ENCODE assay signal across 8 cellular contexts in the genomic region with DNA sequence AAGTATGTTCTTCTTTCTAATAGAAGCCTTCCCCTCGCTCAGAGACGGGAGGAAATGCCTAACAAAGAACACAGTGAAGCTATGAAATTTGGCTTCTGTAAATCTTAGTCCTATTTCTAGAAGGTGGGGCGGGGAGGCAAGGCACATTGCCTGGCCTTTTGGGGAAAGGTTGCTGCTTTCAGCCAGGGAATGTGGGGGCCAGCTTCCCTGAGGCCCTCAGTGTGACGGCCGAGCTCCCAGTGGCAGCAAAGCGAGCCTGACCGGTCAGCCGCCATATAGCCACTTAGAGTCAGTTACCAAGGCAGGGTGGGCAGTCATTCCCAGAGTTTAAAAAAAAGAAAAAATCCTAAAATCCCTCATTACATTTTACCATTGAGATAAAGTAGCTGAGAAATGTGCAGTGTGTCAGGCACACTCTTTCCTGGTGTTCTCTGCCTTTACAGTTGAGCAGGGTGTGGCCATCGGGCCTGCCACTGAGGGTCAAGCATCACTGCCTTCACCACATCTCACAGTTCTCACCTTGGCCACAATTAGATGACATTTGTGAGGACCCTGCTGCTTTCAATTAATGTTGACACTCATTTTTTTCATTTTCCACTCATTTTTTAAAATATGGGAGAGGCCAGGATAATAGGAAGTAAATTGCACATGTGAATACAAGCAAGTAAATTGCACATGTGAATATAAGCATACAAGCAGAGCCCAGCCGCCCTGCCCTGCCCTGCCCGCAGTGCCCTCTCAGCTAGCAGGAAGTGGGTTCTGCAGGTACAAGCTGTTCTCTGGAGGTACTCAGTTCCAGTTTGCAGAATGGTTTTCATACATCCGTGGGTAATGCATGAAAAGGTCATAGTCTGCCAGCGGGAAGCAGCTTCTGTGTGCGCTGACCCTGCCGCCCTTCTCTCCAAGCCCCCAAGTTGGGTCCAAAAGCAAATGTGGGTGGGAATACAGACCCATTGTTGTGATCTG.
DNase-seq lines count a peak whose midpoint lies in the region; ATAC-seq and TF ChIP-seq lines count a peak whose summit lies in the region.

No MANE protein-coding gene starts in this region.

- intact Hi-C loops in naive thymus-derived CD4-positive, alpha-beta T cell (cut with micrococcal nuclease): loop anchor here in 1 of 2 donors (2.0 kb wide), 1 partner anchor 21 kb away; no protein-coding TSS in a partner anchor

- TF ChIP-seq CTCF in suprapubic skin (IDR thresholded peaks at IDR 0.05): no peak

- TF ChIP-seq EP300 in suprapubic skin (IDR thresholded peaks at IDR 0.05): no peak

- no peaks in the 10 kb centered on the region for H3K36me3 ChIP-seq in naive thymus-derived CD4-positive, alpha-beta T cell (ENCODE audit: control insufficient read depth in 2 of 3, insufficient read depth in 3 of 3, low read length in 3 of 3)
- peaks cover 36% of the 10 kb centered on the region for H3K36me3 ChIP-seq in suprapubic skin

- H3K4me3 Mint-ChIP-seq in naive thymus-derived CD4-positive, alpha-beta T cell: peak overlapping the region in 9 of 10 donors; percentile 71 to 86 (median 80)

- POLR2A ChIA-PET in naive thymus-derived CD4-positive, alpha-beta T cell (lab: Charles Lee): no interaction called here

- peaks cover 6 to 54% (median 44%) of the 10 kb centered on the region in 7 donors for H3K4me1 Mint-ChIP-seq in naive thymus-derived CD4-positive, alpha-beta T cell

- H3K27me3 Mint-ChIP-seq in naive thymus-derived CD4-positive, alpha-beta T cell: peaks cover 0 to 4% (median 0%) of the 10 kb centered on the region in 5 donors

- peak; percentile 13 for DNase-seq in activated CD4-positive, alpha-beta T cell treated with anti-CD3 and anti-CD28 coated beads, Interleukin-2, amount 50 U/mL, for 1 hour
- DNase-seq in naive thymus-derived CD4-positive, alpha-beta T cell: peak in 6 of 9 donors; percentile 37 to 77 (median 65)
- DNase-seq in suprapubic skin (ENCODE audit: low spot score in 2 of 2) (no peak), NOMO-1 (lab: John Stamatoyannopoulos, UW; ENCODE audit: unreplicated experiment in 2 of 2) (no peak), NCI-H82 treated with DMSO at 0.1 percent for 48 hours (lab: John Stamatoyannopoulos, UW; ENCODE audit: unreplicated experiment) (no peak), LoVo (ENCODE audit: low spot score) (no peak)

- peaks cover 18 to 21% of the 10 kb centered on the region in 2 donors for H3K4me1 ChIP-seq in naive thymus-derived CD4-positive, alpha-beta T cell (ENCODE audit: control insufficient read depth in 2 of 2, insufficient read depth in 2 of 2, low read length in 2 of 2)
- no peaks in the 10 kb centered on the region for H3K4me1 ChIP-seq in suprapubic skin

- 83% methylated on average over 15 of the region's 15 CpGs for WGBS in suprapubic skin

- CTCF ChIA-PET in naive thymus-derived CD4-positive, alpha-beta T cell (lab: Charles Lee): interaction anchor here (0.6 kb wide), 1 partner anchor 1188 kb away, joined by 3 read pairs; no protein-coding TSS in a partner anchor

- peaks cover 0 to 2% (median 0%) of the 10 kb centered on the region in 11 donors for H3K9me3 Mint-ChIP-seq in naive thymus-derived CD4-positive, alpha-beta T cell

- peaks cover 0 to 4% (median 0%) of the 10 kb centered on the region in 5 donors for H3K36me3 Mint-ChIP-seq in naive thymus-derived CD4-positive, alpha-beta T cell

- peak; percentile 75 for ATAC-seq in GM18505 (IDR thresholded peaks at IDR 0.05; ENCODE audit: unreplicated experiment)
- ATAC-seq in GM21825 (IDR thresholded peaks at IDR 0.05; ENCODE audit: unreplicated experiment): peak; percentile 74
- peak; percentile 86 for ATAC-seq in naive thymus-derived CD4-positive, alpha-beta T cell

- H3K9me3 ChIP-seq in naive thymus-derived CD4-positive, alpha-beta T cell (ENCODE audit: control insufficient read depth in 2 of 3, low read length in 3 of 3): no peaks in the 10 kb centered on the region
- no peaks in the 10 kb centered on the region for H3K9me3 ChIP-seq in suprapubic skin

- H3K27ac ChIP-seq in naive thymus-derived CD4-positive, alpha-beta T cell (ENCODE audit: low read depth, low read length): no peak overlapping the region
- no peak overlapping the region for H3K27ac ChIP-seq in suprapubic skin

- H3K4me3 ChIP-seq in naive thymus-derived CD4-positive, alpha-beta T cell (ENCODE audit: low read length): peak overlapping the region; percentile 38
- H3K4me3 ChIP-seq in suprapubic skin: no peak overlapping the region

- peak overlapping the region in 8 of 9 donors; percentile 59 to 94 (median 80) for H3K27ac Mint-ChIP-seq in naive thymus-derived CD4-positive, alpha-beta T cell

- no peaks in the 10 kb centered on the region for H3K27me3 ChIP-seq in naive thymus-derived CD4-positive, alpha-beta T cell (ENCODE audit: control insufficient read depth in 2 of 2, insufficient read depth in 2 of 2, low read length in 2 of 2)
- H3K27me3 ChIP-seq in suprapubic skin: no peaks in the 10 kb centered on the region

- no peak for TF ChIP-seq POLR2A in GM18505 (IDR thresholded peaks at IDR 0.05; ENCODE audit: borderline replicate concordance, extremely low read depth, insufficient read depth, insufficient read length)
- TF ChIP-seq POLR2A in suprapubic skin (IDR thresholded peaks at IDR 0.05): no peak

Comparison
In these comparisons a context has a peak if more than half of its experiments do, and no peak if none do; other contexts are left out.
1. DNase-seq: peak in activated CD4-positive, alpha-beta T cell treated with anti-CD3 and anti-CD28 coated beads, Interleukin-2, amount 50 U/mL, for 1 hour (single experiment) and naive thymus-derived CD4-positive, alpha-beta T cell (6 of 9); none in suprapubic skin (0 of 2), NOMO-1 (0 of 2), NCI-H82 treated with DMSO at 0.1 percent for 48 hours (single experiment) and LoVo (single experiment).
2. Peak in every context shown above with its lines, with median percentiles within 50 percentile points of each other: ATAC-seq.